Comparison of ENCODE assay signal across 24 cellular contexts in genomic region chr11:30018443-30018842, GRCh38. TPM values are rescaled to one million over a fixed set of nuclear protein-coding genes. Genes with fewer than 3 reads are reported as not detected.
DNase-seq lines count a peak whose midpoint lies in the region; ATAC-seq and TF ChIP-seq lines count a peak whose summit lies in the region.
"Had no signal": no experiment of that assay in that cellular context is flagged by ENCODE, and none has a peak within 500 bp of the region (broad histone marks: within the 10 kb centered on the region; RNA-seq: fewer than 3 reads in every experiment).

No MANE protein-coding gene starts in this region.

- H3K9me3 Mint-ChIP-seq in endothelial cell (ENCODE audit: unreplicated experiment): no peaks in the 10 kb centered on the region
- H3K9me3 Mint-ChIP-seq: CD4-positive, alpha-beta T cell had no signal

- H3K9ac ChIP-seq in neuronal stem cell (ENCODE audit: low read depth, low read length, poor library complexity): no peak overlapping the region
- H3K9ac ChIP-seq: BLaER1 treated with 17β-estradiol and CSF1 and Interleukin-3, amounts not matched to agents 10 nM and 100 nM had no signal

- H3K18ac ChIP-seq in neuronal stem cell (ENCODE audit: low read length): no peak overlapping the region

- peaks cover 2% of the 10 kb centered on the region for H3K36me3 Mint-ChIP-seq in T-helper 17 cell (ENCODE audit: low read depth)
- H3K36me3 Mint-ChIP-seq in endothelial cell (ENCODE audit: low read depth, unreplicated experiment): no peaks in the 10 kb centered on the region

- WGBS in neuronal stem cell (ENCODE audit: extremely low coverage in 2 of 2, insufficient read length in 2 of 2, insufficient replicate concordance in 1 of 2), 2 donors: no CpG with 5 or more reads among the region's 18 CpGs

- no peak overlapping the region for H3K4me2 ChIP-seq in neuronal stem cell (ENCODE audit: insufficient read depth, low read length, poor library complexity, severe bottlenecking)
- H3K4me2 ChIP-seq: BLaER1 treated with 17β-estradiol and CSF1 and Interleukin-3, amounts not matched to agents 10 nM and 100 nM had no signal

- DNase-seq in GM10266 (ENCODE audit: extremely low spot score): peak; percentile 10
- no peak for DNase-seq in T-helper 17 cell
- peak; percentile 16 for DNase-seq in iPS-NIHi11 (ENCODE audit: low spot score)
- DNase-seq in neuronal stem cell (ENCODE audit: low spot score): no peak
- no peak for DNase-seq in germinal center (ENCODE audit: low spot score)
- DNase-seq in endothelial cell (ENCODE audit: low spot score): no peak
- no peak for DNase-seq in Ammon's horn (ENCODE audit: low spot score)
- DNase-seq: CD4-positive, alpha-beta T cell; COR-L47; DMS53; HCEC 1CT; IMR-90; KG1; MM.1S; NCI-H1694; NCI-H2029 treated with DMSO at 0.1 percent for 48 hours; NCI-H446 treated with DMSO at 0.1 percent for 48 hours; NCI-H526; SJCRH30 had no signal

- no peaks in the 10 kb centered on the region for H3K36me3 ChIP-seq in neuronal stem cell (replicated peaks in 1 of 2; ENCODE audit: control insufficient read depth in 2 of 2, insufficient read depth in 2 of 2, low read length in 2 of 2)
- H3K36me3 ChIP-seq: BLaER1 treated with 17β-estradiol and CSF1 and Interleukin-3, amounts not matched to agents 10 nM and 100 nM; SJCRH30 had no signal

- H2BK15ac ChIP-seq in neuronal stem cell (ENCODE audit: low read length): no peak overlapping the region

- no peak overlapping the region for H2BK5ac ChIP-seq in neuronal stem cell (ENCODE audit: low read length)

- no peak overlapping the region for H3K4ac ChIP-seq in neuronal stem cell (ENCODE audit: low read length)

- no peak overlapping the region for H2AFZ ChIP-seq in neuronal stem cell (ENCODE audit: low read length)

- H3K79me1 ChIP-seq in neuronal stem cell (ENCODE audit: low read depth, low read length): no peaks in the 10 kb centered on the region

- H3K27me3 Mint-ChIP-seq in T-helper 17 cell: peaks cover 20% of the 10 kb centered on the region
- peaks cover 23% of the 10 kb centered on the region for H3K27me3 Mint-ChIP-seq in endothelial cell (ENCODE audit: unreplicated experiment)

- no peaks in the 10 kb centered on the region for H3K9me3 ChIP-seq in T-helper 17 cell (ENCODE audit: control insufficient read depth, low read length, poor library complexity, severe bottlenecking)
- peaks cover 0 to 4% of the 10 kb centered on the region in 2 donors for H3K9me3 ChIP-seq in neuronal stem cell (replicated peaks in 1 of 2; ENCODE audit: control insufficient read depth in 2 of 2, insufficient read depth in 1 of 2, low read depth in 1 of 2, low read length in 2 of 2)
- H3K9me3 ChIP-seq: SJCRH30 had no signal

- no peak for TF ChIP-seq CTCF in GM10266 (IDR thresholded peaks at IDR 0.05; ENCODE audit: control insufficient read depth, insufficient read depth, low read depth, missing control alignments)
- TF ChIP-seq CTCF in endothelial cell (IDR thresholded peaks at IDR 0.05; ENCODE audit: unreplicated experiment): no peak

- no peak overlapping the region for H3K14ac ChIP-seq in neuronal stem cell (ENCODE audit: low read length)

- H3K4me3 ChIP-seq in neuronal stem cell (ENCODE audit: low read length in 2 of 2): no peak overlapping the region
- H3K4me3 ChIP-seq: BLaER1 treated with 17β-estradiol and CSF1 and Interleukin-3, amounts not matched to agents 10 nM and 100 nM; SJCRH30 had no signal

- H2BK120ac ChIP-seq in neuronal stem cell (ENCODE audit: low read depth, low read length): no peak overlapping the region

- peak overlapping the region; percentile 22 for H3K4me3 Mint-ChIP-seq in T-helper 17 cell
- no peak overlapping the region for H3K4me3 Mint-ChIP-seq in endothelial cell (ENCODE audit: unreplicated experiment)
- H3K4me3 Mint-ChIP-seq: CD4-positive, alpha-beta T cell had no signal

- ATAC-seq in T-helper 17 cell: no peak
- ATAC-seq in GM18519 (IDR thresholded peaks at IDR 0.05; ENCODE audit: low FRiP score, unreplicated experiment): no peak
- ATAC-seq: SK-N-SH treated with all-trans-retinoic acid at 6 μM for 48 hours had no signal

- peak overlapping the region; percentile 69 for H2BK12ac ChIP-seq in neuronal stem cell (ENCODE audit: low read length)

- no peak overlapping the region for H2AK5ac ChIP-seq in neuronal stem cell (ENCODE audit: low read depth, low read length)

- H3K4me1 ChIP-seq in neuronal stem cell (ENCODE audit: control insufficient read depth in 2 of 2, insufficient read depth in 1 of 2, low read depth in 1 of 2, low read length in 2 of 2): no peaks in the 10 kb centered on the region
- H3K4me1 ChIP-seq: BLaER1 treated with 17β-estradiol and CSF1 and Interleukin-3, amounts not matched to agents 10 nM and 100 nM; SJCRH30 had no signal

- no peak overlapping the region for H4K8ac ChIP-seq in neuronal stem cell (ENCODE audit: low read depth, low read length)

- H3K4me1 Mint-ChIP-seq in T-helper 17 cell (no peaks in the 10 kb centered on the region), endothelial cell (ENCODE audit: unreplicated experiment) (no peaks in the 10 kb centered on the region)

- peaks cover 0 to 56% (median 22%) of the 10 kb centered on the region in 3 experiments for H3K27me3 ChIP-seq in neuronal stem cell (ENCODE audit: control insufficient read depth in 3 of 3, insufficient read depth in 3 of 3, low read depth in 1 of 3, low read length in 3 of 3)
- H3K27me3 ChIP-seq: BLaER1 treated with 17β-estradiol and CSF1 and Interleukin-3, amounts not matched to agents 10 nM and 100 nM; SJCRH30 had no signal

- no peak overlapping the region for H3K27ac ChIP-seq in neuronal stem cell (replicated peaks; ENCODE audit: low read length)
- H3K27ac ChIP-seq: BLaER1 treated with 17β-estradiol and CSF1 and Interleukin-3, amounts not matched to agents 10 nM and 100 nM; RWPE1; SJCRH30 had no signal

- H3K23ac ChIP-seq in neuronal stem cell (ENCODE audit: low read depth, low read length, poor library complexity): no peak overlapping the region

- no peak overlapping the region for H3K27ac Mint-ChIP-seq in T-helper 17 cell
- no peak overlapping the region for H3K27ac Mint-ChIP-seq in endothelial cell (ENCODE audit: unreplicated experiment)
- H3K27ac Mint-ChIP-seq: CD4-positive, alpha-beta T cell had no signal

- H4K91ac ChIP-seq in neuronal stem cell (ENCODE audit: low read depth, low read length, poor library complexity): no peak overlapping the region

RNA-seq across cellular contexts. Expression of gene KCNA4, which starts 1.6 kb away (rescaled TPM):
- total RNA-seq in T-helper 17 cell (not detected), endothelial cell (ENCODE audit: unreplicated experiment) (0.21 TPM)
- 2.8 TPM for polyA plus RNA-seq in neuronal stem cell (2013, experiment 1 of 2)
- 3.1 TPM for polyA plus RNA-seq in neuronal stem cell (2013, experiment 2 of 2)
- total RNA-seq: CD4-positive, alpha-beta T cell; IMR-90; SJCRH30 had no signal
- polyA plus RNA-seq: AG04450, IMR-90 had no signal

Comparison
In these comparisons a context has a peak if more than half of its experiments do, and no peak if none do; other contexts are left out.
1. DNase-seq: peak in GM10266 (single experiment) and iPS-NIHi11 (single experiment); none in T-helper 17 cell (0 of 3), neuronal stem cell (single experiment), germinal center (single experiment), endothelial cell (single experiment) and Ammon's horn (single experiment).